Comparison of ENCODE assay signal across 19 cellular contexts in genomic region chr2:21268197-21268870, GRCh38.
DNase-seq lines count a peak whose midpoint lies in the region; ATAC-seq and TF ChIP-seq lines count a peak whose summit lies in the region.
"Had no signal": no experiment of that assay in that cellular context is flagged by ENCODE, and none has a peak within 500 bp of the region (broad histone marks: within the 10 kb centered on the region; RNA-seq: fewer than 3 reads in every experiment).

No MANE protein-coding gene starts in this region.

- no peak overlapping the region for H3K4me3 Mint-ChIP-seq in MCF 10A (ENCODE audit: unreplicated experiment)
- H3K4me3 Mint-ChIP-seq: activated naive CD8-positive, alpha-beta T cell treated with anti-CD3 and anti-CD28 coated beads, Interleukin-2, amount 50 U/mL, for 24 hours; CD4-positive, alpha-beta memory T cell; nephron progenitor cell had no signal

- 68% methylated on average over 13 of the region's 13 CpGs for WGBS in right cardiac atrium

- peak; percentile 19 for ATAC-seq in HG03378 (IDR thresholded peaks at IDR 0.05; ENCODE audit: unreplicated experiment)
- ATAC-seq in right cardiac atrium: peak; percentile 82 to 83
- ATAC-seq: activated naive CD8-positive, alpha-beta T cell treated with anti-CD3 and anti-CD28 coated beads, Interleukin-2, amount 50 U/mL, for 24 hours; left lung; SK-N-SH treated with all-trans-retinoic acid at 6 μM for 48 hours had no signal

- no peaks in the 10 kb centered on the region for H3K4me1 Mint-ChIP-seq in MCF 10A (ENCODE audit: insufficient read depth, unreplicated experiment)
- H3K4me1 Mint-ChIP-seq: activated naive CD8-positive, alpha-beta T cell treated with anti-CD3 and anti-CD28 coated beads, Interleukin-2, amount 50 U/mL, for 24 hours; CD4-positive, alpha-beta memory T cell had no signal

- no peak overlapping the region for H3K27ac Mint-ChIP-seq in MCF 10A (ENCODE audit: low read depth, unreplicated experiment)
- H3K27ac Mint-ChIP-seq: activated naive CD8-positive, alpha-beta T cell treated with anti-CD3 and anti-CD28 coated beads, Interleukin-2, amount 50 U/mL, for 24 hours; CD4-positive, alpha-beta memory T cell had no signal

- intact Hi-C loops in right cardiac atrium (cut with DNase I) (no loop called here), uterus (cut with DNase I; ENCODE audit: low total_unique reads) (no loop called here), MCF 10A (cut with micrococcal nuclease) (no loop called here)

- no peak for TF ChIP-seq POLR2A in uterus (IDR thresholded peaks at IDR 0.05)

- H3K9me3 Mint-ChIP-seq in MCF 10A (ENCODE audit: unreplicated experiment): no peaks in the 10 kb centered on the region
- H3K9me3 Mint-ChIP-seq: activated naive CD8-positive, alpha-beta T cell treated with anti-CD3 and anti-CD28 coated beads, Interleukin-2, amount 50 U/mL, for 24 hours; nephron progenitor cell had no signal

- peaks cover 17% of the 10 kb centered on the region for H3K27me3 Mint-ChIP-seq in MCF 10A (ENCODE audit: insufficient read depth, unreplicated experiment)
- H3K27me3 Mint-ChIP-seq: activated naive CD8-positive, alpha-beta T cell treated with anti-CD3 and anti-CD28 coated beads, Interleukin-2, amount 50 U/mL, for 24 hours had no signal

- H3K9me3 ChIP-seq in right cardiac atrium (ENCODE audit: control insufficient read depth, low read length) (no peaks in the 10 kb centered on the region), uterus (no peaks in the 10 kb centered on the region)
- H3K9me3 ChIP-seq: colonic mucosa, left lung had no signal

- H3K27me3 ChIP-seq in right cardiac atrium (ENCODE audit: control insufficient read depth, insufficient read depth): no peaks in the 10 kb centered on the region
- no peaks in the 10 kb centered on the region for H3K27me3 ChIP-seq in uterus
- H3K27me3 ChIP-seq: brain microvascular endothelial cell, colonic mucosa, left lung had no signal

- H3K4me3 ChIP-seq in right cardiac atrium (ENCODE audit: low read length) (no peak overlapping the region), uterus (no peak overlapping the region)
- H3K4me3 ChIP-seq: colonic mucosa, left lung had no signal

- peak overlapping the region; percentile 56 for H3K27ac ChIP-seq in cingulate gyrus (ENCODE audit: low read depth, low read length)
- H3K27ac ChIP-seq in right cardiac atrium (ENCODE audit: low read length): no peak overlapping the region
- H3K27ac ChIP-seq in temporal lobe (ENCODE audit: low read depth, low read length): peak overlapping the region; percentile 99
- no peak overlapping the region for H3K27ac ChIP-seq in uterus
- H3K27ac ChIP-seq: brain microvascular endothelial cell, colonic mucosa, left lung had no signal

- POLR2A ChIA-PET in MCF 10A (lab: Yijun Ruan, JAX): no interaction called here

- H3K4me1 ChIP-seq in right cardiac atrium (ENCODE audit: control insufficient read depth, insufficient read depth, low read length): peaks cover 3% of the 10 kb centered on the region
- no peaks in the 10 kb centered on the region for H3K4me1 ChIP-seq in uterus
- H3K4me1 ChIP-seq: colonic mucosa, left lung had no signal

- BruUV-seq in MCF 10A (replicated peaks; lab: Mats Ljungman, UMichigan): no TSS peak

- peak; percentile 77 to 89 (median 85) for DNase-seq in right cardiac atrium
- DNase-seq in uterus: no peak
- no peak for DNase-seq in MCF 10A (ENCODE audit: unreplicated experiment)
- no peak for DNase-seq in germinal center (ENCODE audit: low spot score)
- DNase-seq: activated CD4-positive, alpha-beta T cell treated with anti-CD3 and anti-CD28 coated beads, Interleukin-2, amount 50 U/mL, for 48 hours; activated effector memory CD4-positive, alpha-beta T cell treated with Interleukin-2 at 50 U/mL for 16 hours; activated naive CD8-positive, alpha-beta T cell treated with anti-CD3 and anti-CD28 coated beads, Interleukin-2, amount 50 U/mL, for 24 hours; brain microvascular endothelial cell; CD4-positive, alpha-beta memory T cell; colonic mucosa; DMS153; left lung; NCI-H1417; NCI-H510A; nephron progenitor cell had no signal

- TF ChIP-seq CTCF in uterus (IDR thresholded peaks at IDR 0.05) (no peak), MCF 10A (IDR thresholded peaks at IDR 0.05; ENCODE audit: unreplicated experiment) (no peak)

- H3K36me3 ChIP-seq in uterus: no peaks in the 10 kb centered on the region
- H3K36me3 ChIP-seq: brain microvascular endothelial cell, colonic mucosa, left lung had no signal

- CTCF ChIA-PET in MCF 10A (lab: Yijun Ruan, JAX): no interaction called here

- H3K36me3 Mint-ChIP-seq in MCF 10A (ENCODE audit: insufficient read depth, unreplicated experiment): no peaks in the 10 kb centered on the region
- H3K36me3 Mint-ChIP-seq: CD4-positive, alpha-beta memory T cell had no signal

Comparison
In these comparisons a context has a peak if more than half of its experiments do, and no peak if none do; other contexts are left out.
1. H3K27ac ChIP-seq: peak in cingulate gyrus (single experiment) and temporal lobe (single experiment); none in right cardiac atrium (single experiment) and uterus (0 of 2).
2. DNase-seq: peak in right cardiac atrium (3 of 3); none in uterus (0 of 2), MCF 10A (single experiment) and germinal center (single experiment).